Comparison of ENCODE assay signal across 20 cellular contexts in genomic region chr11:45250035-45250693, GRCh38. TPM values are rescaled to one million over a fixed set of nuclear protein-coding genes. Genes with fewer than 3 reads are reported as not detected.
A peak's percentile ranks its signal among the peaks of the same experiment; 100 is the strongest.
DNase-seq lines count a peak whose midpoint lies in the region; FAIRE-seq and TF ChIP-seq lines count a peak whose summit lies in the region.
"Had no signal": no experiment of that assay in that cellular context is flagged by ENCODE, and none has a peak within 500 bp of the region (broad histone marks: within the 10 kb centered on the region; RNA-seq: fewer than 3 reads in every experiment).

No MANE protein-coding gene starts in this region.

- intact Hi-C loops in stomach (cut with DNase I; ENCODE audit: low total_unique reads) = no loop called here

- H3K27ac ChIP-seq in neuronal stem cell (replicated peaks; ENCODE audit: low read length) = no peak overlapping the region
- H3K27ac ChIP-seq in stomach = no peak overlapping the region

- H3K79me1 ChIP-seq in neuronal stem cell (ENCODE audit: low read depth, low read length) = no peaks in the 10 kb centered on the region

- TF ChIP-seq POLR2A in GM12891 (IDR thresholded peaks at IDR 0.05; ENCODE audit: low read depth, low read length) (no peak), stomach (IDR thresholded peaks at IDR 0.05) (no peak)

- no peak for TF ChIP-seq EP300 in stomach (IDR thresholded peaks at IDR 0.05)

- H4K8ac ChIP-seq in neuronal stem cell (ENCODE audit: low read depth, low read length) = no peak overlapping the region

- no peak overlapping the region for H4K91ac ChIP-seq in neuronal stem cell (ENCODE audit: low read depth, low read length, poor library complexity)

- no peak overlapping the region for H2BK5ac ChIP-seq in neuronal stem cell (ENCODE audit: low read length)

- no peak overlapping the region for H2AFZ ChIP-seq in neuronal stem cell (ENCODE audit: low read length)

- H3K4me2 ChIP-seq in neuronal stem cell (ENCODE audit: insufficient read depth, low read length, poor library complexity, severe bottlenecking) = no peak overlapping the region

- no CpG with 5 or more reads among the region's 3 CpGs for WGBS in neuronal stem cell (ENCODE audit: extremely low coverage in 2 of 2, insufficient read length in 2 of 2, insufficient replicate concordance in 1 of 2), 2 donors
- WGBS in stomach, 5 donors = 65 to 73% (median 68%) methylated on average over 3 of the region's 3 CpGs

- no peak overlapping the region for H2BK15ac ChIP-seq in neuronal stem cell (ENCODE audit: low read length)

- TF ChIP-seq CTCF in stomach (IDR thresholded peaks at IDR 0.05) = no peak

- H3K9ac ChIP-seq in neuronal stem cell (ENCODE audit: low read depth, low read length, poor library complexity) = no peak overlapping the region

- no peak overlapping the region for H2BK120ac ChIP-seq in neuronal stem cell (ENCODE audit: low read depth, low read length)

- no peak overlapping the region for H2AK5ac ChIP-seq in neuronal stem cell (ENCODE audit: low read depth, low read length)

- no peak overlapping the region for H3K23ac ChIP-seq in neuronal stem cell (ENCODE audit: low read depth, low read length, poor library complexity)

- no peak overlapping the region for H2BK12ac ChIP-seq in neuronal stem cell (ENCODE audit: low read length)

- H3K27me3 ChIP-seq in MG63 (no peaks in the 10 kb centered on the region), neuronal stem cell (ENCODE audit: control insufficient read depth in 3 of 3, insufficient read depth in 3 of 3, low read depth in 1 of 3, low read length in 3 of 3) (peaks cover 0 to 4% (median 0%) of the 10 kb centered on the region in 3 experiments), stomach (peaks cover 0 to 7% (median 0%) of the 10 kb centered on the region in 3 donors)

- H3K4me1 ChIP-seq in neuronal stem cell (ENCODE audit: control insufficient read depth in 2 of 2, insufficient read depth in 1 of 2, low read depth in 1 of 2, low read length in 2 of 2) (no peaks in the 10 kb centered on the region), stomach (no peaks in the 10 kb centered on the region)

- H3K36me3 ChIP-seq in MG63 = no peaks in the 10 kb centered on the region
- H3K36me3 ChIP-seq in neuronal stem cell (replicated peaks in 1 of 2; ENCODE audit: control insufficient read depth in 2 of 2, insufficient read depth in 2 of 2, low read length in 2 of 2) = no peaks in the 10 kb centered on the region
- no peaks in the 10 kb centered on the region for H3K36me3 ChIP-seq in stomach

- FAIRE-seq in GM12891 (lab: Jason Lieb, UNC) = no peak
- FAIRE-seq: GM12892, GM19239 had no signal

- H3K18ac ChIP-seq in neuronal stem cell (ENCODE audit: low read length) = peak overlapping the region; percentile 33

- H3K4ac ChIP-seq in neuronal stem cell (ENCODE audit: low read length) = no peak overlapping the region

- no peak for DNase-seq in GM12891 (ENCODE audit: insufficient read length, low spot score)
- DNase-seq in MG63 = peak; percentile 26
- DNase-seq in cerebellar cortex (ENCODE audit: low spot score) = peak; percentile 57
- DNase-seq in neuronal stem cell (ENCODE audit: low spot score) = no peak
- DNase-seq in glomerular visceral epithelial cell (ENCODE audit: extremely low spot score) = no peak
- no peak for DNase-seq in Kasumi-1 (lab: John Stamatoyannopoulos, UW)
- DNase-seq in epidermal melanocyte (ENCODE audit: insufficient read length, low spot score) = no peak
- DNase-seq in stomach = no peak
- DNase-seq: CD8-positive, alpha-beta memory T cell; GOT3; HFFc6; NCI-H1436 treated with DMSO at 0.1 percent for 48 hours; NCI-H2081; NCI-H524 treated with DMSO at 0.1 percent for 48 hours had no signal

- H3K14ac ChIP-seq in neuronal stem cell (ENCODE audit: low read length) = no peak overlapping the region

- H3K4me3 ChIP-seq in MG63 (no peak overlapping the region), neuronal stem cell (ENCODE audit: low read length in 2 of 2) (no peak overlapping the region), stomach (no peak overlapping the region)

- H3K9me3 ChIP-seq in MG63 (no peaks in the 10 kb centered on the region), neuronal stem cell (replicated peaks in 1 of 2; ENCODE audit: control insufficient read depth in 2 of 2, insufficient read depth in 1 of 2, low read depth in 1 of 2, low read length in 2 of 2) (peaks cover 0 to 2% of the 10 kb centered on the region in 2 donors), stomach (no peaks in the 10 kb centered on the region)

TF ChIP-seq in GM12891, 5 proteins besides CTCF, POLR2A, EP300 and RAD21:
- TF ChIP-seq PAX5 (IDR thresholded peaks at IDR 0.05; ENCODE audit: insufficient read depth, low read length, severe bottlenecking) = no peak
- TF ChIP-seq TAF1 (IDR thresholded peaks at IDR 0.05; ENCODE audit: low read depth, low read length) = no peak
- TF ChIP-seq SPI1 (IDR thresholded peaks at IDR 0.05; ENCODE audit: low read depth, low read length) = peak; percentile 66

RNA-seq across cellular contexts. Expression of gene SYT13, which starts 36.0 kb away (rescaled TPM):
- polyA plus RNA-seq in GM12891 (2012; ENCODE audit: low read depth, missing spikeins) = not detected
- total RNA-seq in MG63 (2014; rRNA removed; shearing (Covaris generic); ENCODE audit: low replicate concordance) = not detected in 2 replicates
- 7.1 TPM for polyA plus RNA-seq in neuronal stem cell (2013, experiment 1 of 2)
- polyA plus RNA-seq in neuronal stem cell (2013, experiment 2 of 2) = 7.3 TPM
- total RNA-seq in stomach = 10 to 100 TPM in 2 of 5 donors, 1 to 10 TPM in 2, not detected in 1; 1.3 to 33.3 (median 11.0) TPM
- 1 to 10 TPM; 1.7 to 2.2 (median 2.1) TPM for polyA plus RNA-seq in stomach
- total RNA-seq: CD8-positive, alpha-beta memory T cell; HFFc6; LHCN-M2; T-helper 1 cell treated with Interleukin-12 subunit alpha and Interleukin-12 subunit beta and Interleukin-4 antibody, amounts not matched to agents 30 ng/mL and 1 ng/mL, for 36 hours had no signal
- polyA plus RNA-seq: AG04450; BJ; CD8-positive, alpha-beta memory T cell had no signal

Comparison
In these comparisons a context has a peak if more than half of its experiments do, and no peak if none do; other contexts are left out.
1. DNase-seq: peak in MG63 (single experiment) and cerebellar cortex (single experiment); none in GM12891 (single experiment), neuronal stem cell (single experiment), glomerular visceral epithelial cell (single experiment), Kasumi-1 (0 of 2), epidermal melanocyte (single experiment) and stomach (single experiment).